Comparison of ENCODE assay signal across 14 cellular contexts in the genomic region with DNA sequence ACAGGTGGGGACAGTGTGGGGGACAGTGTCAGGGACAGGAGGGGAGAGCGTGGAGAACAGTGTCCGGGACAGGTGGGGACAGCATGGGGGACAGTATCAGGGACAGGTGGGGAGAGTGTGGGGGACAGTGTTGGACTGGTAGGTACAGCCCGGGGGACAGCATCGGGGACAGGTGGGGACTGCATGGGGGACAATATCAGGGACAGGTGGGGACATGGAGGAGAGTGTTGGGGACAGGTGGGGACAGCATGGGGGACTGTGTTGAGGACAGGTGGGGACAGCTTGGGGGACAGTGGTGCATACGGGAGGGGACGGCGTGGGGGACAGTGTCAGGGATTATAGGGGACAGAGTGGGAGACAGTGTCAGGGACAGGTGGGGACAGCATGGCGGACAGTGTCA.
"Had no signal": no experiment of that assay in that cellular context is flagged by ENCODE, and none has a peak within 500 bp of the region (broad histone marks: within the 10 kb centered on the region; RNA-seq: fewer than 3 reads in every experiment).

No MANE protein-coding gene starts in this region.

- H3K36me3 Mint-ChIP-seq: activated naive CD8-positive, alpha-beta T cell treated with anti-CD3 and anti-CD28 coated beads, Interleukin-2, amount 10 ng/mL, durations not matched to agents 7 days and 5 days; immature natural killer cell; neural progenitor cell had no signal

- H3K4me3 ChIP-seq: lung, neural progenitor cell, pancreas had no signal

- H3K9me3 Mint-ChIP-seq: activated CD4-positive, alpha-beta T cell treated with anti-CD3 and anti-CD28 coated beads, Interleukin-2, amount 10 ng/mL, durations not matched to agents 24 days and 14 days; activated naive CD8-positive, alpha-beta T cell treated with anti-CD3 and anti-CD28 coated beads, Interleukin-2, amount 10 ng/mL, durations not matched to agents 7 days and 5 days; activated T-helper 1 cell treated with anti-CD3 and anti-CD28 coated beads, Interleukin-12 subunit alpha, Interleukin-12 subunit beta, Interleukin-2, Interleukin-4 antibody, amounts not matched to agents 30 ng/mL and 10 ng/mL and 1 ng/mL, durations not matched to agents 14 hours and 24 hours and 36 hours; immature natural killer cell had no signal

- H3K4me1 Mint-ChIP-seq: activated CD4-positive, alpha-beta T cell treated with anti-CD3 and anti-CD28 coated beads, Interleukin-2, amount 10 ng/mL, durations not matched to agents 24 days and 14 days; activated naive CD8-positive, alpha-beta T cell treated with anti-CD3 and anti-CD28 coated beads, Interleukin-2, amount 10 ng/mL, durations not matched to agents 7 days and 5 days; immature natural killer cell; neural progenitor cell had no signal

- H3K9me3 ChIP-seq: pancreas had no signal

- ATAC-seq: foreskin keratinocyte, pancreas had no signal

- H3K4me2 ChIP-seq: neural progenitor cell had no signal

- H3K27me3 ChIP-seq: foreskin keratinocyte, neural progenitor cell, pancreas had no signal

- H3K36me3 ChIP-seq: neural progenitor cell, pancreas had no signal

- H3K27ac ChIP-seq: foreskin keratinocyte, neural progenitor cell, pancreas had no signal

- H2AFZ ChIP-seq: neural progenitor cell had no signal

- H3K9ac ChIP-seq: neural progenitor cell had no signal

- DNase-seq: activated CD4-positive, alpha-beta T cell treated with anti-CD3 and anti-CD28 coated beads, Interleukin-2, amount 10 ng/mL, durations not matched to agents 24 days and 14 days; activated CD4-positive, CD25-positive, alpha-beta regulatory T cell; activated naive CD8-positive, alpha-beta T cell treated with anti-CD3 and anti-CD28 coated beads, Interleukin-2, amount 10 ng/mL, durations not matched to agents 7 days and 5 days; effector CD8-positive, alpha-beta T cell; foreskin keratinocyte; immature natural killer cell; midbrain; stimulated activated CD4-positive, alpha-beta T cell treated with anti-CD3 and anti-CD28 coated beads, Interleukin-12 subunit alpha, Interleukin-12 subunit beta, amount 100 ng/mL, for 4 hours; stimulated activated naive CD4-positive, alpha-beta T cell; trophoblast cell had no signal

- H3K4me3 Mint-ChIP-seq: activated CD4-positive, alpha-beta T cell treated with anti-CD3 and anti-CD28 coated beads, Interleukin-2, amount 10 ng/mL, durations not matched to agents 24 days and 14 days; activated naive CD8-positive, alpha-beta T cell treated with anti-CD3 and anti-CD28 coated beads, Interleukin-2, amount 10 ng/mL, durations not matched to agents 7 days and 5 days; activated T-helper 1 cell treated with anti-CD3 and anti-CD28 coated beads, Interleukin-12 subunit alpha, Interleukin-12 subunit beta, Interleukin-2, Interleukin-4 antibody, amounts not matched to agents 30 ng/mL and 10 ng/mL and 1 ng/mL, durations not matched to agents 14 hours and 24 hours and 36 hours; immature natural killer cell had no signal

- H3K27me3 Mint-ChIP-seq: activated CD4-positive, alpha-beta T cell treated with anti-CD3 and anti-CD28 coated beads, Interleukin-2, amount 10 ng/mL, durations not matched to agents 24 days and 14 days; activated naive CD8-positive, alpha-beta T cell treated with anti-CD3 and anti-CD28 coated beads, Interleukin-2, amount 10 ng/mL, durations not matched to agents 7 days and 5 days had no signal

- H3K4me1 ChIP-seq: foreskin keratinocyte, neural progenitor cell, pancreas had no signal

- H3K27ac Mint-ChIP-seq: activated naive CD8-positive, alpha-beta T cell treated with anti-CD3 and anti-CD28 coated beads, Interleukin-2, amount 10 ng/mL, durations not matched to agents 7 days and 5 days; activated T-helper 1 cell treated with anti-CD3 and anti-CD28 coated beads, Interleukin-12 subunit alpha, Interleukin-12 subunit beta, Interleukin-2, Interleukin-4 antibody, amounts not matched to agents 30 ng/mL and 10 ng/mL and 1 ng/mL, durations not matched to agents 14 hours and 24 hours and 36 hours; immature natural killer cell; neural progenitor cell had no signal
